9 cellular contexts compared by ENCODE assay signal in genomic region chr9:95857122-95857521, GRCh38. TPM values are rescaled to one million over a fixed set of nuclear protein-coding genes. Genes with fewer than 3 reads are reported as not detected.
DNase-seq lines count a peak whose midpoint lies in the region; ATAC-seq and TF ChIP-seq lines count a peak whose summit lies in the region.
"Had no signal": no experiment of that assay in that cellular context is flagged by ENCODE, and none has a peak within 500 bp of the region (broad histone marks: within the 10 kb centered on the region; RNA-seq: fewer than 3 reads in every experiment).

No MANE protein-coding gene starts in this region.

- no peak overlapping the region for H3K4me3 Mint-ChIP-seq in WTC11
- no peak overlapping the region for H3K4me3 Mint-ChIP-seq in CD4-positive, alpha-beta memory T cell

- POLR2A ChIA-PET in WTC11 (lab: Charles Lee): interaction anchor here (0.6 kb wide), 1 partner anchor 12 kb away, joined by 4 read pairs; no protein-coding TSS in a partner anchor
- POLR2A ChIA-PET in CD4-positive, alpha-beta memory T cell (lab: Charles Lee; ENCODE audit: partially characterized antibody): interaction anchor here (0.7 kb wide), 1 partner anchor 17 kb away, joined by 3 read pairs; no protein-coding TSS in a partner anchor

- no peak overlapping the region for H3K27ac Mint-ChIP-seq in WTC11
- peak overlapping the region in 1 of 7 donors; percentile 65 for H3K27ac Mint-ChIP-seq in CD4-positive, alpha-beta memory T cell

- H3K27me3 ChIP-seq in CD4-positive, alpha-beta memory T cell (ENCODE audit: insufficient read depth, low read length): no peaks in the 10 kb centered on the region

- DNase-seq in DMS 273 (lab: John Stamatoyannopoulos, UW; ENCODE audit: unreplicated experiment) (peak; percentile 94), LoVo (ENCODE audit: low spot score) (peak; percentile 63), WTC11 (ENCODE audit: low spot score) (no peak), left kidney (ENCODE audit: low read depth, low spot score) (peak; percentile 55), MV-4-11 (lab: John Stamatoyannopoulos, UW) (no peak), DMS153 treated with DMSO at 0.1 percent for 48 hours (lab: John Stamatoyannopoulos, UW; ENCODE audit: unreplicated experiment) (no peak)
- DNase-seq in CD4-positive, alpha-beta memory T cell: no peak
- DNase-seq: NCI-H510A treated with DMSO at 0.1 percent for 48 hours had no signal

- CTCF ChIA-PET in WTC11 (lab: Charles Lee): no interaction called here
- CTCF ChIA-PET in CD4-positive, alpha-beta memory T cell (lab: Charles Lee; ENCODE audit: partially characterized antibody): no interaction called here

- H3K4me1 Mint-ChIP-seq in WTC11: peaks cover 16% of the 10 kb centered on the region
- peaks cover 6 to 19% (median 8%) of the 10 kb centered on the region in 4 donors for H3K4me1 Mint-ChIP-seq in CD4-positive, alpha-beta memory T cell

- ATAC-seq in WTC11 (peak; percentile 65; the same call in 1 of the 2 replicates), HG03432 (IDR thresholded peaks at IDR 0.05; ENCODE audit: unreplicated experiment) (no peak)

- intact Hi-C loops in CD4-positive, alpha-beta memory T cell (cut with micrococcal nuclease): no loop called here

- peaks cover 1% of the 10 kb centered on the region for H3K36me3 Mint-ChIP-seq in WTC11
- peaks cover 2 to 13% of the 10 kb centered on the region in 2 donors for H3K36me3 Mint-ChIP-seq in CD4-positive, alpha-beta memory T cell

- no peaks in the 10 kb centered on the region for H3K27me3 Mint-ChIP-seq in WTC11 (ENCODE audit: low read depth)
- H3K27me3 Mint-ChIP-seq in CD4-positive, alpha-beta memory T cell: no peaks in the 10 kb centered on the region

- H3K4me1 ChIP-seq in CD4-positive, alpha-beta memory T cell (ENCODE audit: insufficient read depth, low read length): peaks cover 10% of the 10 kb centered on the region

- peaks cover 7% of the 10 kb centered on the region for H3K9me3 Mint-ChIP-seq in WTC11
- peaks cover 0 to 9% (median 7%) of the 10 kb centered on the region in 8 donors for H3K9me3 Mint-ChIP-seq in CD4-positive, alpha-beta memory T cell

- H3K27ac ChIP-seq in CD4-positive, alpha-beta memory T cell (ENCODE audit: low read depth, low read length): no peak overlapping the region

- no peak for TF ChIP-seq CTCF in WTC11 (IDR thresholded peaks at IDR 0.05)

- no peak overlapping the region for H3K4me3 ChIP-seq in CD4-positive, alpha-beta memory T cell (ENCODE audit: low read length in 2 of 2)

- no peaks in the 10 kb centered on the region for H3K36me3 ChIP-seq in CD4-positive, alpha-beta memory T cell (ENCODE audit: insufficient read depth, low read length)

- peaks cover 0 to under 1% of the 10 kb centered on the region in 2 donors for H3K9me3 ChIP-seq in CD4-positive, alpha-beta memory T cell (ENCODE audit: control insufficient read depth in 1 of 2, low read length in 2 of 2)

TF ChIP-seq in WTC11, 78 proteins besides CTCF, POLR2A, EP300 and RAD21 (continues in another document):
- TF ChIP-seq, protein P1, sequence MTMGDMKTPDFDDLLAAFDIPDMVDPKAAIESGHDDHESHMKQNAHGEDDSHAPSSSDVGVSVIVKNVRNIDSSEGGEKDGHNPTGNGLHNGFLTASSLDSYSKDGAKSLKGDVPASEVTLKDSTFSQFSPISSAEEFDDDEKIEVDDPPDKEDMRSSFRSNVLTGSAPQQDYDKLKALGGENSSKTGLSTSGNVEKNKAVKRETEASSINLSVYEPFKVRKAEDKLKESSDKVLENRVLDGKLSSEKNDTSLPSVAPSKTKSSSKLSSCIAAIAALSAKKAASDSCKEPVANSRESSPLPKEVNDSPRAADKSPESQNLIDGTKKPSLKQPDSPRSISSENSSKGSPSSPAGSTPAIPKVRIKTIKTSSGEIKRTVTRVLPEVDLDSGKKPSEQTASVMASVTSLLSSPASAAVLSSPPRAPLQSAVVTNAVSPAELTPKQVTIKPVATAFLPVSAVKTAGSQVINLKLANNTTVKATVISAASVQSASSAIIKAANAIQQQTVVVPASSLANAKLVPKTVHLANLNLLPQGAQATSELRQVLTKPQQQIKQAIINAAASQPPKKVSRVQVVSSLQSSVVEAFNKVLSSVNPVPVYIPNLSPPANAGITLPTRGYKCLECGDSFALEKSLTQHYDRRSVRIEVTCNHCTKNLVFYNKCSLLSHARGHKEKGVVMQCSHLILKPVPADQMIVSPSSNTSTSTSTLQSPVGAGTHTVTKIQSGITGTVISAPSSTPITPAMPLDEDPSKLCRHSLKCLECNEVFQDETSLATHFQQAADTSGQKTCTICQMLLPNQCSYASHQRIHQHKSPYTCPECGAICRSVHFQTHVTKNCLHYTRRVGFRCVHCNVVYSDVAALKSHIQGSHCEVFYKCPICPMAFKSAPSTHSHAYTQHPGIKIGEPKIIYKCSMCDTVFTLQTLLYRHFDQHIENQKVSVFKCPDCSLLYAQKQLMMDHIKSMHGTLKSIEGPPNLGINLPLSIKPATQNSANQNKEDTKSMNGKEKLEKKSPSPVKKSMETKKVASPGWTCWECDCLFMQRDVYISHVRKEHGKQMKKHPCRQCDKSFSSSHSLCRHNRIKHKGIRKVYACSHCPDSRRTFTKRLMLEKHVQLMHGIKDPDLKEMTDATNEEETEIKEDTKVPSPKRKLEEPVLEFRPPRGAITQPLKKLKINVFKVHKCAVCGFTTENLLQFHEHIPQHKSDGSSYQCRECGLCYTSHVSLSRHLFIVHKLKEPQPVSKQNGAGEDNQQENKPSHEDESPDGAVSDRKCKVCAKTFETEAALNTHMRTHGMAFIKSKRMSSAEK (CRISPR knock-in tag; IDR thresholded peaks at IDR 0.05; ENCODE audit: borderline replicate concordance): no peak
- TF ChIP-seq MAX (CRISPR knock-in tag; IDR thresholded peaks at IDR 0.05) (no peak), NFATC4 (CRISPR knock-in tag; IDR thresholded peaks at IDR 0.05) (no peak), ZBTB43 (CRISPR knock-in tag; IDR thresholded peaks at IDR 0.05) (no peak), ZNF263 (CRISPR knock-in tag; IDR thresholded peaks at IDR 0.05; ENCODE audit: low read depth) (no peak), E2F1 (CRISPR knock-in tag; IDR thresholded peaks at IDR 0.05) (no peak), ZNF232 (CRISPR knock-in tag; IDR thresholded peaks at IDR 0.05) (no peak), ATF3 (CRISPR knock-in tag; conservative IDR thresholded peaks at IDR 0.05) (no peak), CBFB (CRISPR knock-in tag; IDR thresholded peaks at IDR 0.05; ENCODE audit: low read depth) (no peak)
- TF ChIP-seq, protein P2, sequence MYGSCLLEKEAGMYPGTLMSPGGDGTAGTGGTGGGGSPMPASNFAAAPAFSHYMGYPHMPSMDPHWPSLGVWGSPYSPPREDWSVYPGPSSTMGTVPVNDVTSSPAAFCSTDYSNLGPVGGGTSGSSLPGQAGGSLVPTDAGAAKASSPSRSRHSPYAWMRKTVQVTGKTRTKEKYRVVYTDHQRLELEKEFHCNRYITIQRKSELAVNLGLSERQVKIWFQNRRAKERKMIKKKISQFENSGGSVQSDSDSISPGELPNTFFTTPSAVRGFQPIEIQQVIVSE (CRISPR knock-in tag; IDR thresholded peaks at IDR 0.05; ENCODE audit: borderline replicate concordance): no peak
- TF ChIP-seq, protein P3, sequence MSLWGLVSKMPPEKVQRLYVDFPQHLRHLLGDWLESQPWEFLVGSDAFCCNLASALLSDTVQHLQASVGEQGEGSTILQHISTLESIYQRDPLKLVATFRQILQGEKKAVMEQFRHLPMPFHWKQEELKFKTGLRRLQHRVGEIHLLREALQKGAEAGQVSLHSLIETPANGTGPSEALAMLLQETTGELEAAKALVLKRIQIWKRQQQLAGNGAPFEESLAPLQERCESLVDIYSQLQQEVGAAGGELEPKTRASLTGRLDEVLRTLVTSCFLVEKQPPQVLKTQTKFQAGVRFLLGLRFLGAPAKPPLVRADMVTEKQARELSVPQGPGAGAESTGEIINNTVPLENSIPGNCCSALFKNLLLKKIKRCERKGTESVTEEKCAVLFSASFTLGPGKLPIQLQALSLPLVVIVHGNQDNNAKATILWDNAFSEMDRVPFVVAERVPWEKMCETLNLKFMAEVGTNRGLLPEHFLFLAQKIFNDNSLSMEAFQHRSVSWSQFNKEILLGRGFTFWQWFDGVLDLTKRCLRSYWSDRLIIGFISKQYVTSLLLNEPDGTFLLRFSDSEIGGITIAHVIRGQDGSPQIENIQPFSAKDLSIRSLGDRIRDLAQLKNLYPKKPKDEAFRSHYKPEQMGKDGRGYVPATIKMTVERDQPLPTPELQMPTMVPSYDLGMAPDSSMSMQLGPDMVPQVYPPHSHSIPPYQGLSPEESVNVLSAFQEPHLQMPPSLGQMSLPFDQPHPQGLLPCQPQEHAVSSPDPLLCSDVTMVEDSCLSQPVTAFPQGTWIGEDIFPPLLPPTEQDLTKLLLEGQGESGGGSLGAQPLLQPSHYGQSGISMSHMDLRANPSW (CRISPR knock-in tag; conservative IDR thresholded peaks at IDR 0.05; ENCODE audit: low read depth): no peak

RNA-seq across cellular contexts. Expression of gene ERCC6L2, which starts 18.4 kb away (rescaled TPM):
- 41.8 to 43.0 TPM (median 42.9 TPM) in 3 replicates for total RNA-seq in WTC11 (2021)
- total RNA-seq in CD4-positive, alpha-beta memory T cell: 10 to 100 TPM; 54.3 to 57.2 TPM
- polyA plus RNA-seq in CD4-positive, alpha-beta memory T cell: 10 to 100 TPM; 20.2 to 51.1 TPM

Comparison
In these comparisons a context has a peak if more than half of its experiments do, and no peak if none do; other contexts are left out.
1. DNase-seq: peak in DMS 273 (single experiment), LoVo (single experiment) and left kidney (single experiment); none in WTC11 (single experiment), MV-4-11 (single experiment), CD4-positive, alpha-beta memory T cell (0 of 5) and DMS153 treated with DMSO at 0.1 percent for 48 hours (single experiment).